Comparison of ENCODE assay signal across 11 cellular contexts in genomic region chr11:119147604-119148333, GRCh38. TPM values are rescaled to one million over a fixed set of nuclear protein-coding genes. Genes with fewer than 3 reads are reported as not detected.
DNase-seq lines count a peak whose midpoint lies in the region; ATAC-seq and TF ChIP-seq lines count a peak whose summit lies in the region.
"Had no signal": no experiment of that assay in that cellular context is flagged by ENCODE, and none has a peak within 500 bp of the region (broad histone marks: within the 10 kb centered on the region; RNA-seq: fewer than 3 reads in every experiment).

No MANE protein-coding gene starts in this region.

- no peak for TF ChIP-seq POLR2A in testis (IDR thresholded peaks at IDR 0.05)

- no TSS peak for BruUV-seq in PC-3 (replicated peaks; lab: Mats Ljungman, UMichigan)

- H3K4me3 ChIP-seq in skeletal muscle tissue (ENCODE audit: low read length in 3 of 3), result no peak overlapping the region
- H3K4me3 ChIP-seq in PC-3 (ENCODE audit: low read length), result no peak overlapping the region
- H3K4me3 ChIP-seq in testis, result no peak overlapping the region

- H3K9me3 ChIP-seq in skeletal muscle tissue (ENCODE audit: control insufficient read depth in 3 of 3, low read length in 3 of 3) (no peaks in the 10 kb centered on the region), PC-3 (ENCODE audit: low read length) (no peaks in the 10 kb centered on the region), testis (no peaks in the 10 kb centered on the region)

- intact Hi-C loops in PC-3 (cut with micrococcal nuclease), result loop anchor here (10.0 kb wide), 1 partner anchor 147 kb away; no protein-coding TSS in a partner anchor
- intact Hi-C loops in testis (cut with DNase I; ENCODE audit: low total_unique reads), result no loop called here

- no peaks in the 10 kb centered on the region for H3K9me3 Mint-ChIP-seq in activated T-cell treated with anti-CD3 and anti-CD28 coated beads, Interleukin-2, amount 50 U/mL, for 72 hours
- H3K9me3 Mint-ChIP-seq in activated T-cell treated with anti-CD3 and anti-CD28 coated beads, Interleukin-2, amount 50 U/mL, for 24 hours, result no peaks in the 10 kb centered on the region

- POLR2A ChIA-PET in PC-3 (lab: Charles Lee; ENCODE audit: unreplicated experiment), result no interaction called here

- H3K27me3 ChIP-seq in skeletal muscle tissue (ENCODE audit: control insufficient read depth in 3 of 3, insufficient read depth in 3 of 3, low read length in 3 of 3) (peaks cover 8 to 28% (median 25%) of the 10 kb centered on the region in 3 donors), PC-3 (ENCODE audit: low read length) (no peaks in the 10 kb centered on the region), testis (no peaks in the 10 kb centered on the region)

- no peak for DNase-seq in activated T-cell treated with anti-CD3 and anti-CD28 coated beads, Interleukin-2, amount 50 U/mL, for 72 hours
- DNase-seq in activated T-cell treated with anti-CD3 and anti-CD28 coated beads, Interleukin-2, amount 50 U/mL, for 24 hours, result no peak
- DNase-seq in NCI-H2171 (lab: John Stamatoyannopoulos, UW), result peak; percentile 10
- peak; percentile 90 for DNase-seq in cerebellum (ENCODE audit: low spot score)
- DNase-seq in PC-3, result no peak
- DNase-seq in testis, result no peak
- no peak for DNase-seq in NCI-H1694 (lab: John Stamatoyannopoulos, UW)
- DNase-seq: activated CD4-positive, alpha-beta T cell treated with anti-CD3 and anti-CD28 coated beads, Interleukin-2, amount 50 U/mL, for 4 hours had no signal

- no peaks in the 10 kb centered on the region for H4K20me1 ChIP-seq in PC-3 (ENCODE audit: low read length)

- peak overlapping the region; percentile 29 to 79 for H3K4me3 Mint-ChIP-seq in activated T-cell treated with anti-CD3 and anti-CD28 coated beads, Interleukin-2, amount 50 U/mL, for 72 hours
- no peak overlapping the region for H3K4me3 Mint-ChIP-seq in activated T-cell treated with anti-CD3 and anti-CD28 coated beads, Interleukin-2, amount 50 U/mL, for 24 hours

- no peaks in the 10 kb centered on the region for H3F3A ChIP-seq in PC-3 (ENCODE audit: low read length, unreplicated experiment)

- no peaks in the 10 kb centered on the region for H3K36me3 ChIP-seq in skeletal muscle tissue (ENCODE audit: control insufficient read depth in 3 of 3, insufficient read depth in 3 of 3, low read length in 3 of 3)
- no peaks in the 10 kb centered on the region for H3K36me3 ChIP-seq in PC-3 (ENCODE audit: low read depth, low read length)
- no peaks in the 10 kb centered on the region for H3K36me3 ChIP-seq in testis (ENCODE audit: low read depth, missing control alignments)

- CTCF ChIA-PET in PC-3 (lab: Charles Lee), result no interaction called here

- peak overlapping the region in 2 of 3 donors; percentile 40 to 45 for H3K9ac ChIP-seq in skeletal muscle tissue (ENCODE audit: low read depth in 1 of 3, low read length in 3 of 3)
- H3K9ac ChIP-seq in PC-3 (ENCODE audit: low read length), result no peak overlapping the region

- H3K79me2 ChIP-seq in PC-3 (ENCODE audit: low read length), result no peaks in the 10 kb centered on the region

- no peak overlapping the region for H2AFZ ChIP-seq in PC-3 (ENCODE audit: low read length)

- no peak overlapping the region for H3K27ac ChIP-seq in skeletal muscle tissue (ENCODE audit: low read depth, low read length)
- H3K27ac ChIP-seq in PC-3 (ENCODE audit: low read length), result no peak overlapping the region
- no peak overlapping the region for H3K27ac ChIP-seq in testis
- H3K27ac ChIP-seq: SK-N-MC had no signal

- TF ChIP-seq CTCF in PC-3 (conservative IDR thresholded peaks at IDR 0.05; ENCODE audit: low read depth, low read length) (no peak), testis (IDR thresholded peaks at IDR 0.05) (no peak)

- H3K4me2 ChIP-seq in PC-3 (ENCODE audit: low read length), result no peak overlapping the region

- H3K27me3 Mint-ChIP-seq in activated T-cell treated with anti-CD3 and anti-CD28 coated beads, Interleukin-2, amount 50 U/mL, for 72 hours (ENCODE audit: low read depth), result peaks cover 51% of the 10 kb centered on the region
- H3K27me3 Mint-ChIP-seq in activated T-cell treated with anti-CD3 and anti-CD28 coated beads, Interleukin-2, amount 50 U/mL, for 24 hours, result peaks cover 57% of the 10 kb centered on the region

- 47 to 60% methylated on average over 6 of the region's 6 CpGs for WGBS in testis, 2 donors

- peak in 1 of 2 donors; percentile 8 for ATAC-seq in activated T-cell treated with anti-CD3 and anti-CD28 coated beads, Interleukin-2, amount 50 U/mL, for 72 hours (replicated peaks in 1 of 2)
- no peak for ATAC-seq in PC-3

- H3K4me1 ChIP-seq in skeletal muscle tissue (ENCODE audit: control insufficient read depth in 3 of 3, insufficient read depth in 3 of 3, low read length in 3 of 3), result peaks cover 8 to 20% (median 12%) of the 10 kb centered on the region in 3 donors
- 0 out of 2 replicates have a peak, but pooled peaks cover 3% of the 10 kb centered on the region for H3K4me1 ChIP-seq in PC-3 (ENCODE audit: insufficient read depth, low read length)
- peaks cover 9% of the 10 kb centered on the region for H3K4me1 ChIP-seq in testis

- H3K4me1 Mint-ChIP-seq in activated T-cell treated with anti-CD3 and anti-CD28 coated beads, Interleukin-2, amount 50 U/mL, for 72 hours (ENCODE audit: low read depth), result peaks cover 14% of the 10 kb centered on the region
- H3K4me1 Mint-ChIP-seq in activated T-cell treated with anti-CD3 and anti-CD28 coated beads, Interleukin-2, amount 50 U/mL, for 24 hours (ENCODE audit: low read depth), result peaks cover 14% of the 10 kb centered on the region

- no peak overlapping the region for H3K27ac Mint-ChIP-seq in activated T-cell treated with anti-CD3 and anti-CD28 coated beads, Interleukin-2, amount 50 U/mL, for 72 hours
- H3K27ac Mint-ChIP-seq in activated T-cell treated with anti-CD3 and anti-CD28 coated beads, Interleukin-2, amount 50 U/mL, for 24 hours, result no peak overlapping the region

- H3K36me3 Mint-ChIP-seq in activated T-cell treated with anti-CD3 and anti-CD28 coated beads, Interleukin-2, amount 50 U/mL, for 72 hours (ENCODE audit: insufficient read depth in 2 of 2), result no peaks in the 10 kb centered on the region
- H3K36me3 Mint-ChIP-seq in activated T-cell treated with anti-CD3 and anti-CD28 coated beads, Interleukin-2, amount 50 U/mL, for 24 hours (ENCODE audit: low read depth), result no peaks in the 10 kb centered on the region

- H3K9me2 ChIP-seq in PC-3 (replicated peaks; ENCODE audit: low read length), result no peaks in the 10 kb centered on the region

RNA-seq across cellular contexts. Expression of gene ABCG4, which starts 1.1 kb away (rescaled TPM):
- total RNA-seq in activated T-cell treated with anti-CD3 and anti-CD28 coated beads, Interleukin-2, amount 50 U/mL, for 72 hours, result under 1 TPM; 0.09 to 0.24 TPM
- total RNA-seq in cerebellum (4.0 TPM), skeletal muscle tissue (under 0.01 TPM), PC-3 (2014; rRNA removed) (0.15 and 0.63 TPM in 2 replicates), testis (1 to 10 TPM; 3.9 to 5.4 TPM)
- polyA plus RNA-seq in testis (ENCODE audit: insufficient read depth, low read depth, low replicate concordance), result 11.2 TPM
- total RNA-seq: epithelial cell of proximal tubule had no signal

RNA-seq across cellular contexts. Expression of gene NLRX1, which starts 20.8 kb away (rescaled TPM):
- 10 to 100 TPM; 19.3 to 26.7 TPM for total RNA-seq in activated T-cell treated with anti-CD3 and anti-CD28 coated beads, Interleukin-2, amount 50 U/mL, for 72 hours
- total RNA-seq in cerebellum (3.6 TPM), skeletal muscle tissue (17.2 TPM), PC-3 (2014; rRNA removed) (16.8 and 17.2 TPM in 2 replicates), testis (10 to 100 TPM; 16.2 to 21.4 TPM)
- polyA plus RNA-seq in testis (ENCODE audit: insufficient read depth, low read depth, low replicate concordance), result 9.4 TPM

RNA-seq across cellular contexts. Expression of gene HINFP, which starts 26.4 kb away (rescaled TPM):
- 10 to 100 TPM; 31.9 to 34.1 TPM for total RNA-seq in activated T-cell treated with anti-CD3 and anti-CD28 coated beads, Interleukin-2, amount 50 U/mL, for 72 hours
- total RNA-seq in cerebellum (31.0 TPM), skeletal muscle tissue (18.3 TPM), PC-3 (2014; rRNA removed) (14.7 and 24.7 TPM in 2 replicates), testis (10 to 100 TPM; 58.3 to 58.7 TPM)
- polyA plus RNA-seq in testis (ENCODE audit: insufficient read depth, low read depth, low replicate concordance), result 38.3 TPM

RNA-seq across cellular contexts. Expression of gene NHERF4, which starts 37.5 kb away (rescaled TPM):
- 1 to 10 TPM in 1 of 2 donors, under 1 TPM in 1; 0.76 to 1.1 TPM for total RNA-seq in activated T-cell treated with anti-CD3 and anti-CD28 coated beads, Interleukin-2, amount 50 U/mL, for 72 hours
- total RNA-seq in cerebellum (not detected), skeletal muscle tissue (under 0.01 TPM), PC-3 (2014; rRNA removed) (0.87 TPM in 1 of 2 replicates, not detected in the other), testis (under 1 TPM in 1 of 2 donors, not detected in 1; 0.94 TPM)
- 1.0 TPM for polyA plus RNA-seq in testis (ENCODE audit: insufficient read depth, low read depth, low replicate concordance)
- total RNA-seq: epithelial cell of proximal tubule had no signal

RNA-seq across cellular contexts. Expression of gene C2CD2L, which starts 40.6 kb away (rescaled TPM):
- 10 to 100 TPM; 21.0 to 21.1 TPM for total RNA-seq in activated T-cell treated with anti-CD3 and anti-CD28 coated beads, Interleukin-2, amount 50 U/mL, for 72 hours
- total RNA-seq in cerebellum, result 6.2 TPM
- total RNA-seq in skeletal muscle tissue, result 2.1 TPM
- 16.8 and 17.2 TPM in 2 replicates for total RNA-seq in PC-3 (2014; rRNA removed)
- total RNA-seq in testis, result 10 to 100 TPM; 11.7 to 12.3 TPM
- polyA plus RNA-seq in testis (ENCODE audit: insufficient read depth, low read depth, low replicate concordance), result 7.8 TPM

Comparison
In these comparisons a context has a peak if more than half of its experiments do, and no peak if none do; other contexts are left out.
1. DNase-seq: peak in NCI-H2171 (single experiment) and cerebellum (single experiment); none in activated T-cell treated with anti-CD3 and anti-CD28 coated beads, Interleukin-2, amount 50 U/mL, for 72 hours (0 of 2), activated T-cell treated with anti-CD3 and anti-CD28 coated beads, Interleukin-2, amount 50 U/mL, for 24 hours (single experiment), PC-3 (single experiment), testis (single experiment) and NCI-H1694 (single experiment).